ENCODE assay signal across 28 cellular contexts in genomic region chr4:171940656-171941055, GRCh38.
"Had no signal": no experiment of that assay in that cellular context is flagged by ENCODE, and none has a peak within 500 bp of the region (broad histone marks: within the 10 kb centered on the region; RNA-seq: fewer than 3 reads in every experiment).

No MANE protein-coding gene starts in this region.

- H3K9me3 Mint-ChIP-seq: stimulated activated memory B cell treated with anti-CD40 and anti-IgM and Interleukin-4, amounts not matched to agents 10 μg/mL and 1 μg/mL and 100 μg/mL, for 72 hours; stimulated activated naive B cell treated with anti-CD40 and anti-IgM and Interleukin-4, amounts not matched to agents 10 μg/mL and 1 μg/mL and 100 μg/mL, for 72 hours; stimulated activated naive CD8-positive, alpha-beta T cell treated with anti-CD3 and anti-CD28 coated beads, Interleukin-15, Interleukin-2, amounts not matched to agents 100 ng/mL and 50 ng/mL, for 24 hours; type B pancreatic cell had no signal

- H3K27me3 Mint-ChIP-seq: stimulated activated memory B cell treated with anti-CD40 and anti-IgM and Interleukin-4, amounts not matched to agents 10 μg/mL and 1 μg/mL and 100 μg/mL, for 72 hours; stimulated activated naive B cell treated with anti-CD40 and anti-IgM and Interleukin-4, amounts not matched to agents 10 μg/mL and 1 μg/mL and 100 μg/mL, for 72 hours; stimulated activated naive CD8-positive, alpha-beta T cell treated with anti-CD3 and anti-CD28 coated beads, Interleukin-15, amount 100 ng/mL, for 72 hours; stimulated activated naive CD8-positive, alpha-beta T cell treated with anti-CD3 and anti-CD28 coated beads, Interleukin-15, Interleukin-2, amounts not matched to agents 100 ng/mL and 50 ng/mL, for 24 hours; type B pancreatic cell had no signal

- H3K27ac ChIP-seq: stomach, suprapubic skin, testis, thoracic aorta, thyroid gland, tibial artery, tibial nerve, transverse colon, upper lobe of left lung, upper lobe of right lung, uterus, vagina had no signal

- H3K4me1 Mint-ChIP-seq: stimulated activated effector memory CD8-positive, alpha-beta T cell treated with anti-CD3 and anti-CD28 coated beads, Interleukin-12 subunit alpha, Interleukin-12 subunit beta, amount 100 ng/mL, for 72 hours; stimulated activated memory B cell treated with anti-CD40 and anti-IgM and Interleukin-4, amounts not matched to agents 10 μg/mL and 1 μg/mL and 100 μg/mL, for 72 hours; stimulated activated naive B cell treated with anti-CD40 and anti-IgM and Interleukin-4, amounts not matched to agents 10 μg/mL and 1 μg/mL and 100 μg/mL, for 72 hours; stimulated activated naive CD8-positive, alpha-beta T cell treated with anti-CD3 and anti-CD28 coated beads, Interleukin-15, amount 100 ng/mL, for 72 hours had no signal

- H3K36me3 ChIP-seq: stomach, suprapubic skin, thoracic aorta, thyroid gland, tibial artery, tibial nerve, transverse colon, upper lobe of left lung, upper lobe of right lung, uterus, vagina had no signal

- H3K4me3 ChIP-seq: stomach, suprapubic skin, testis, thoracic aorta, thyroid gland, tibial artery, tibial nerve, transverse colon, upper lobe of left lung, upper lobe of right lung, uterus, vagina had no signal

- DNase-seq: stimulated activated CD4-positive, alpha-beta T cell treated with anti-CD3 and anti-CD28 coated beads, Interleukin-2, amount 100 ng/mL, for 48 hours; stimulated activated CD4-positive, alpha-beta T cell treated with anti-CD3 and anti-CD28 coated beads, Interleukin-4, amount 100 ng/mL, for 1 hour; stimulated activated CD4-positive, alpha-beta T cell treated with anti-CD3 and anti-CD28 coated beads, Interleukin-4, amount 100 ng/mL, for 24 hours; stimulated activated CD4-positive, alpha-beta T cell treated with anti-CD3 and anti-CD28 coated beads, Interleukin-4, amount 100 ng/mL, for 4 hours; stimulated activated CD8-positive, alpha-beta memory T cell treated with anti-CD3 and anti-CD28 coated beads, Interleukin-4, amount 100 ng/mL, for 48 hours; stimulated activated naive B cell treated with anti-CD40 and anti-IgM and Interleukin-4, amounts not matched to agents 10 μg/mL and 1 μg/mL and 100 μg/mL, for 72 hours; stimulated activated naive CD4-positive, alpha-beta T cell; stimulated activated naive CD4-positive, alpha-beta T cell treated with Interleukin-2 at 50 U/mL for 16 hours; stimulated activated naive CD8-positive, alpha-beta T cell treated with anti-CD3 and anti-CD28 coated beads, Interleukin-15, amount 100 ng/mL, for 72 hours; stimulated activated naive CD8-positive, alpha-beta T cell treated with anti-CD3 and anti-CD28 coated beads, Interleukin-15, Interleukin-2, amounts not matched to agents 100 U/mL and 50 U/mL, for 24 hours; stomach; substantia nigra; testis; thyroid gland; tibial artery; transverse colon; upper lobe of left lung; upper lobe of right lung; uterus had no signal

- H3K4me3 Mint-ChIP-seq: stimulated activated effector memory CD8-positive, alpha-beta T cell treated with anti-CD3 and anti-CD28 coated beads, Interleukin-12 subunit alpha, Interleukin-12 subunit beta, amount 100 ng/mL, for 72 hours; stimulated activated memory B cell treated with anti-CD40 and anti-IgM and Interleukin-4, amounts not matched to agents 10 μg/mL and 1 μg/mL and 100 μg/mL, for 72 hours; stimulated activated naive B cell treated with anti-CD40 and anti-IgM and Interleukin-4, amounts not matched to agents 10 μg/mL and 1 μg/mL and 100 μg/mL, for 72 hours; stimulated activated naive CD8-positive, alpha-beta T cell treated with anti-CD3 and anti-CD28 coated beads, Interleukin-15, amount 100 ng/mL, for 72 hours; stimulated activated naive CD8-positive, alpha-beta T cell treated with anti-CD3 and anti-CD28 coated beads, Interleukin-15, Interleukin-2, amounts not matched to agents 100 ng/mL and 50 ng/mL, for 24 hours; type B pancreatic cell had no signal

- H3K9me3 ChIP-seq: stomach, suprapubic skin, testis, thoracic aorta, thyroid gland, tibial artery, tibial nerve, transverse colon, upper lobe of left lung, upper lobe of right lung, uterus, vagina had no signal

- H3K4me1 ChIP-seq: stomach, suprapubic skin, testis, thyroid gland, tibial artery, tibial nerve, transverse colon, upper lobe of left lung, upper lobe of right lung, uterus, vagina had no signal

- H3K27ac Mint-ChIP-seq: stimulated activated effector memory CD8-positive, alpha-beta T cell treated with anti-CD3 and anti-CD28 coated beads, Interleukin-12 subunit alpha, Interleukin-12 subunit beta, amount 100 ng/mL, for 72 hours; stimulated activated memory B cell treated with anti-CD40 and anti-IgM and Interleukin-4, amounts not matched to agents 10 μg/mL and 1 μg/mL and 100 μg/mL, for 72 hours; stimulated activated naive B cell treated with anti-CD40 and anti-IgM and Interleukin-4, amounts not matched to agents 10 μg/mL and 1 μg/mL and 100 μg/mL, for 72 hours; stimulated activated naive CD8-positive, alpha-beta T cell treated with anti-CD3 and anti-CD28 coated beads, Interleukin-15, Interleukin-2, amounts not matched to agents 100 ng/mL and 50 ng/mL, for 24 hours; type B pancreatic cell had no signal

- FAIRE-seq: urothelium cell line had no signal

- ATAC-seq: stimulated activated effector memory CD8-positive, alpha-beta T cell treated with anti-CD3 and anti-CD28 coated beads, Interleukin-12 subunit alpha, Interleukin-12 subunit beta, amount 100 ng/mL, for 72 hours; stimulated activated memory B cell treated with anti-CD40 and anti-IgM and Interleukin-4, amounts not matched to agents 10 μg/mL and 1 μg/mL and 100 μg/mL, for 72 hours; stimulated activated naive B cell treated with anti-CD40 and anti-IgM and Interleukin-4, amounts not matched to agents 10 μg/mL and 1 μg/mL and 100 μg/mL, for 72 hours; stimulated activated naive CD8-positive, alpha-beta T cell treated with anti-CD3 and anti-CD28 coated beads, Interleukin-15, amount 100 ng/mL, for 72 hours; stimulated activated naive CD8-positive, alpha-beta T cell treated with anti-CD3 and anti-CD28 coated beads, Interleukin-15, Interleukin-2, amounts not matched to agents 100 U/mL and 50 U/mL, for 24 hours; upper lobe of right lung had no signal

- H3K36me3 Mint-ChIP-seq: stimulated activated effector memory CD8-positive, alpha-beta T cell treated with anti-CD3 and anti-CD28 coated beads, Interleukin-12 subunit alpha, Interleukin-12 subunit beta, amount 100 ng/mL, for 72 hours; stimulated activated memory B cell treated with anti-CD40 and anti-IgM and Interleukin-4, amounts not matched to agents 10 μg/mL and 1 μg/mL and 100 μg/mL, for 72 hours; stimulated activated naive B cell treated with anti-CD40 and anti-IgM and Interleukin-4, amounts not matched to agents 10 μg/mL and 1 μg/mL and 100 μg/mL, for 72 hours; type B pancreatic cell had no signal
